23 cellular contexts compared by ENCODE assay signal in genomic region chr2:42880738-42881525, GRCh38.
DNase-seq lines count a peak whose midpoint lies in the region; ATAC-seq and TF ChIP-seq lines count a peak whose summit lies in the region.
"Had no signal": no experiment of that assay in that cellular context is flagged by ENCODE, and none has a peak within 500 bp of the region (broad histone marks: within the 10 kb centered on the region; RNA-seq: fewer than 3 reads in every experiment).

No MANE protein-coding gene starts in this region.

- ATAC-seq in heart left ventricle: peak in 3 of 4 donors; percentile 4 to 15 (median 8)
- no peak for ATAC-seq in left cardiac atrium
- no peak for ATAC-seq in HG02973 (IDR thresholded peaks at IDR 0.05; ENCODE audit: unreplicated experiment)
- ATAC-seq in HG03432 (IDR thresholded peaks at IDR 0.05; ENCODE audit: unreplicated experiment): no peak
- no peak for ATAC-seq in GM21515 (IDR thresholded peaks at IDR 0.05; ENCODE audit: unreplicated experiment)
- ATAC-seq: A549, GM23338, T-helper 17 cell had no signal

- intact Hi-C loops in heart left ventricle (cut with DNase I) (loop anchor here in 2 of 10 donors (5.0 kb wide), 2 partner anchors 41 to 46 kb away; no protein-coding TSS in a partner anchor), left cardiac atrium (cut with DNase I) (no loop called here), esophagus muscularis mucosa (cut with DNase I) (no loop called here), ovary (cut with DNase I) (no loop called here), vagina (cut with DNase I) (no loop called here)

- H3K27me3 ChIP-seq in heart left ventricle (no peaks in the 10 kb centered on the region), esophagus muscularis mucosa (no peaks in the 10 kb centered on the region), ovary (no peaks in the 10 kb centered on the region), vagina (no peaks in the 10 kb centered on the region)
- H3K27me3 ChIP-seq: BLaER1 treated with 17β-estradiol and CSF1 and Interleukin-3, amounts not matched to agents 10 nM and 100 nM; testis had no signal

- H3K27ac ChIP-seq in heart left ventricle (peak overlapping the region; percentile 3 to 93 (median 80)), esophagus muscularis mucosa (replicated peaks in 1 of 4) (peak overlapping the region; percentile 37 to 84 (median 54)), ovary (peak overlapping the region; percentile 37 to 81), vagina (peak overlapping the region; percentile 66)
- H3K27ac ChIP-seq: A549; BLaER1 treated with 17β-estradiol and CSF1 and Interleukin-3, amounts not matched to agents 10 nM and 100 nM had no signal

- DNase-seq in heart left ventricle (no peak), left cardiac atrium (no peak), esophagus muscularis mucosa (ENCODE audit: extremely low spot score) (no peak), ovary (no peak), vagina (ENCODE audit: extremely low spot score in 2 of 2) (peak; percentile 84 to 91)
- DNase-seq: activated CD4-positive, CD25-positive, alpha-beta regulatory T cell; activated naive CD4-positive, alpha-beta T cell; aorta; glutamatergic neuron; immature natural killer cell; midbrain; NCI-H2081 treated with DMSO at 0.1 percent for 48 hours; NCI-H524 treated with DMSO at 0.1 percent for 48 hours; SHP77 treated with DMSO at 0.1 percent for 48 hours; stimulated activated CD4-positive, alpha-beta T cell treated with anti-CD3 and anti-CD28 coated beads, Interleukin-2, amount 100 ng/mL, for 48 hours; T-helper 17 cell had no signal

- peaks cover 3 to 62% (median 51%) of the 10 kb centered on the region in 12 donors for H3K4me1 ChIP-seq in heart left ventricle
- H3K4me1 ChIP-seq in esophagus muscularis mucosa: peaks cover 47 to 56% (median 52%) of the 10 kb centered on the region in 4 donors
- H3K4me1 ChIP-seq in ovary (ENCODE audit: insufficient read depth): peaks cover 24% of the 10 kb centered on the region
- H3K4me1 ChIP-seq in vagina: peaks cover 55% of the 10 kb centered on the region
- H3K4me1 ChIP-seq: A549 had no signal

- no peak overlapping the region for H3K4me3 ChIP-seq in heart left ventricle
- no peak overlapping the region for H3K4me3 ChIP-seq in esophagus muscularis mucosa
- H3K4me3 ChIP-seq in ovary: no peak overlapping the region
- H3K4me3 ChIP-seq in vagina: no peak overlapping the region
- H3K4me3 ChIP-seq: A549; BLaER1 treated with 17β-estradiol and CSF1 and Interleukin-3, amounts not matched to agents 10 nM and 100 nM; GM23338; testis had no signal

- TF ChIP-seq CTCF in heart left ventricle (IDR thresholded peaks at IDR 0.05): no peak
- no peak for TF ChIP-seq CTCF in esophagus muscularis mucosa (IDR thresholded peaks at IDR 0.05)
- no peak for TF ChIP-seq CTCF in ovary (IDR thresholded peaks at IDR 0.05)
- TF ChIP-seq CTCF in vagina (IDR thresholded peaks at IDR 0.05): no peak

- WGBS in heart left ventricle, 4 donors: 47 to 59% (median 56%) methylated on average over 7 of the region's 7 CpGs
- WGBS in esophagus muscularis mucosa: 77% methylated on average over 7 of the region's 7 CpGs
- 49 to 53% (median 52%) methylated on average over 7 of the region's 7 CpGs for WGBS in ovary, 3 donors

- TF ChIP-seq EP300 in esophagus muscularis mucosa (IDR thresholded peaks at IDR 0.05): no peak
- no peak for TF ChIP-seq EP300 in ovary (IDR thresholded peaks at IDR 0.05)

- H3K36me3 ChIP-seq in heart left ventricle: no peaks in the 10 kb centered on the region
- H3K36me3 ChIP-seq in esophagus muscularis mucosa: no peaks in the 10 kb centered on the region
- H3K36me3 ChIP-seq in ovary: no peaks in the 10 kb centered on the region
- H3K36me3 ChIP-seq in vagina: no peaks in the 10 kb centered on the region
- H3K36me3 ChIP-seq: BLaER1 treated with 17β-estradiol and CSF1 and Interleukin-3, amounts not matched to agents 10 nM and 100 nM had no signal

- H3K9me3 ChIP-seq in heart left ventricle (no peaks in the 10 kb centered on the region), esophagus muscularis mucosa (no peaks in the 10 kb centered on the region), ovary (no peaks in the 10 kb centered on the region), vagina (no peaks in the 10 kb centered on the region)
- H3K9me3 ChIP-seq: A549; BLaER1 treated with 17β-estradiol and CSF1 and Interleukin-3, amounts not matched to agents 10 nM and 100 nM; testis had no signal

- TF ChIP-seq POLR2A in heart left ventricle (IDR thresholded peaks at IDR 0.05): no peak
- no peak for TF ChIP-seq POLR2A in esophagus muscularis mucosa (IDR thresholded peaks at IDR 0.05; ENCODE audit: low read depth)
- no peak for TF ChIP-seq POLR2A in ovary (IDR thresholded peaks at IDR 0.05)
- TF ChIP-seq POLR2A in vagina (IDR thresholded peaks at IDR 0.05): no peak

Comparison
In these comparisons a context has a peak if more than half of its experiments do, and no peak if none do; other contexts are left out.
1. ATAC-seq: peak in heart left ventricle (3 of 4); none in left cardiac atrium (0 of 2), HG02973 (single experiment), HG03432 (single experiment) and GM21515 (single experiment).
2. DNase-seq: peak in vagina (2 of 2); none in heart left ventricle (0 of 5), left cardiac atrium (single experiment), esophagus muscularis mucosa (single experiment) and ovary (0 of 5).
3. Peak in every context shown above with its lines, with median percentiles within 50 percentile points of each other: H3K27ac ChIP-seq.